22 cellular contexts compared by ENCODE assay signal in genomic region chrX:51002160-51002632, GRCh38.
DNase-seq lines count a peak whose midpoint lies in the region; ATAC-seq and TF ChIP-seq lines count a peak whose summit lies in the region.
"Had no signal": no experiment of that assay in that cellular context is flagged by ENCODE, and none has a peak within 500 bp of the region (broad histone marks: within the 10 kb centered on the region; RNA-seq: fewer than 3 reads in every experiment).

No MANE protein-coding gene starts in this region.

- no peaks in the 10 kb centered on the region for H3K9me3 Mint-ChIP-seq in nephron
- no peaks in the 10 kb centered on the region for H3K9me3 Mint-ChIP-seq in activated CD4-positive, alpha-beta T cell treated with anti-CD3 and anti-CD28 coated beads for 36 hours (ENCODE audit: low read depth)
- H3K9me3 Mint-ChIP-seq: CD4-positive, alpha-beta T cell; IgD-negative memory B cell had no signal

- in situ Hi-C loops in KBM-7 (cut with MboI; ENCODE audit: low pct_unique_long_range_greater_than_20kb, low sequenced_read_pairs), result no loop called here

- H3K27ac Mint-ChIP-seq in nephron, result peak overlapping the region; percentile 70 to 93 (median 87)
- H3K27ac Mint-ChIP-seq in activated CD4-positive, alpha-beta T cell treated with anti-CD3 and anti-CD28 coated beads for 36 hours, result no peak overlapping the region
- H3K27ac Mint-ChIP-seq: CD4-positive, alpha-beta T cell; IgD-negative memory B cell had no signal

- H3K9me3 ChIP-seq in SJCRH30 (replicated peaks), result no peaks in the 10 kb centered on the region
- no peaks in the 10 kb centered on the region for H3K9me3 ChIP-seq in subcutaneous abdominal adipose tissue (ENCODE audit: control insufficient read depth in 5 of 5, low read length in 5 of 5)
- H3K9me3 ChIP-seq: BLaER1, Caco-2 had no signal

- H3K36me3 Mint-ChIP-seq in nephron (ENCODE audit: low read depth), result no peaks in the 10 kb centered on the region
- no peaks in the 10 kb centered on the region for H3K36me3 Mint-ChIP-seq in activated CD4-positive, alpha-beta T cell treated with anti-CD3 and anti-CD28 coated beads for 36 hours (ENCODE audit: low read depth)

- CTCF ChIA-PET in activated CD4-positive, alpha-beta T cell treated with anti-CD3 and anti-CD28 coated beads for 36 hours (lab: Charles Lee), result no interaction called here

- H3K36me3 ChIP-seq in SJCRH30 (no peaks in the 10 kb centered on the region), subcutaneous abdominal adipose tissue (ENCODE audit: control insufficient read depth in 5 of 5, insufficient read depth in 5 of 5, low read length in 5 of 5) (no peaks in the 10 kb centered on the region)
- H3K36me3 ChIP-seq: BLaER1 had no signal

- peak overlapping the region; percentile 28 for H3K27ac ChIP-seq in SJCRH30
- peak overlapping the region; percentile 82 for H3K27ac ChIP-seq in subcutaneous abdominal adipose tissue (ENCODE audit: low read depth, low read length)
- H3K27ac ChIP-seq: BLaER1, SK-N-MC had no signal

- POLR2A ChIA-PET in activated CD4-positive, alpha-beta T cell treated with anti-CD3 and anti-CD28 coated beads for 36 hours (lab: Charles Lee), result no interaction called here

- H3K27me3 ChIP-seq in SJCRH30 (no peaks in the 10 kb centered on the region), subcutaneous abdominal adipose tissue (ENCODE audit: control insufficient read depth in 5 of 5, insufficient read depth in 4 of 5, low read length in 5 of 5) (peaks cover 0 to 8% (median 0%) of the 10 kb centered on the region in 5 donors)

- DNase-seq in SJCRH30 (peak; percentile 26 to 60), fibroblast of gingiva (ENCODE audit: low read depth) (peak; percentile 0), NCI-H1417 treated with DMSO at 0.1 percent for 48 hours (lab: John Stamatoyannopoulos, UW) (no peak), NCI-H2029 treated with DMSO at 0.1 percent for 48 hours (lab: John Stamatoyannopoulos, UW) (no peak), KBM-7 (no peak)
- DNase-seq in activated CD4-positive, alpha-beta T cell treated with anti-CD3 and anti-CD28 coated beads for 36 hours, result no peak
- DNase-seq: ACHN; Caco-2; CD4-positive, alpha-beta T cell; DMS 273 treated with DMSO at 0.1 percent for 48 hours; Karpas-422; MV-4-11; NCI-H1694 treated with DMSO at 0.1 percent for 48 hours; NCI-H446; NCI-H526; OCI-M1 had no signal

- H3K4me3 Mint-ChIP-seq in nephron, result no peak overlapping the region
- H3K4me3 Mint-ChIP-seq in activated CD4-positive, alpha-beta T cell treated with anti-CD3 and anti-CD28 coated beads for 36 hours, result no peak overlapping the region
- H3K4me3 Mint-ChIP-seq: CD4-positive, alpha-beta T cell had no signal

- H3K9ac ChIP-seq in subcutaneous abdominal adipose tissue (ENCODE audit: low read length in 5 of 5), result peak overlapping the region in 1 of 5 donors; percentile 16
- H3K9ac ChIP-seq: BLaER1 had no signal

- H3K4me3 ChIP-seq in SJCRH30, result no peak overlapping the region
- H3K4me3 ChIP-seq in subcutaneous abdominal adipose tissue (ENCODE audit: low read depth in 1 of 5, low read length in 5 of 5), result no peak overlapping the region
- H3K4me3 ChIP-seq: BLaER1, SK-N-MC had no signal

- no peak for ATAC-seq in activated CD4-positive, alpha-beta T cell treated with anti-CD3 and anti-CD28 coated beads for 36 hours
- ATAC-seq: HCT116 had no signal

- H3K4me1 ChIP-seq in SJCRH30 (no peaks in the 10 kb centered on the region), subcutaneous abdominal adipose tissue (ENCODE audit: control insufficient read depth in 5 of 5, insufficient read depth in 5 of 5, low read length in 5 of 5) (peaks cover 0 to 30% (median 22%) of the 10 kb centered on the region in 5 donors)
- H3K4me1 ChIP-seq: Caco-2 had no signal

- peaks cover 20% of the 10 kb centered on the region for H3K4me1 Mint-ChIP-seq in nephron
- no peaks in the 10 kb centered on the region for H3K4me1 Mint-ChIP-seq in activated CD4-positive, alpha-beta T cell treated with anti-CD3 and anti-CD28 coated beads for 36 hours
- H3K4me1 Mint-ChIP-seq: IgD-negative memory B cell had no signal

- intact Hi-C loops in activated CD4-positive, alpha-beta T cell treated with anti-CD3 and anti-CD28 coated beads for 36 hours (cut with DNase I, micrococcal nuclease), result no loop called here

- no peak for TF ChIP-seq CTCF in nephron (IDR thresholded peaks at IDR 0.05; ENCODE audit: unreplicated experiment in 3 of 3)

- H3K27me3 Mint-ChIP-seq in nephron (ENCODE audit: low read depth), result no peaks in the 10 kb centered on the region
- H3K27me3 Mint-ChIP-seq in activated CD4-positive, alpha-beta T cell treated with anti-CD3 and anti-CD28 coated beads for 36 hours, result no peaks in the 10 kb centered on the region
- H3K27me3 Mint-ChIP-seq: CD4-positive, alpha-beta T cell had no signal

Comparison
In these comparisons a context has a peak if more than half of its experiments do, and no peak if none do; other contexts are left out.
1. DNase-seq: peak in SJCRH30 (2 of 2) and fibroblast of gingiva (single experiment); none in NCI-H1417 treated with DMSO at 0.1 percent for 48 hours (single experiment), activated CD4-positive, alpha-beta T cell treated with anti-CD3 and anti-CD28 coated beads for 36 hours (single experiment), NCI-H2029 treated with DMSO at 0.1 percent for 48 hours (single experiment) and KBM-7 (single experiment).